1 cellular context compared by ENCODE assay signal in the genomic region with DNA sequence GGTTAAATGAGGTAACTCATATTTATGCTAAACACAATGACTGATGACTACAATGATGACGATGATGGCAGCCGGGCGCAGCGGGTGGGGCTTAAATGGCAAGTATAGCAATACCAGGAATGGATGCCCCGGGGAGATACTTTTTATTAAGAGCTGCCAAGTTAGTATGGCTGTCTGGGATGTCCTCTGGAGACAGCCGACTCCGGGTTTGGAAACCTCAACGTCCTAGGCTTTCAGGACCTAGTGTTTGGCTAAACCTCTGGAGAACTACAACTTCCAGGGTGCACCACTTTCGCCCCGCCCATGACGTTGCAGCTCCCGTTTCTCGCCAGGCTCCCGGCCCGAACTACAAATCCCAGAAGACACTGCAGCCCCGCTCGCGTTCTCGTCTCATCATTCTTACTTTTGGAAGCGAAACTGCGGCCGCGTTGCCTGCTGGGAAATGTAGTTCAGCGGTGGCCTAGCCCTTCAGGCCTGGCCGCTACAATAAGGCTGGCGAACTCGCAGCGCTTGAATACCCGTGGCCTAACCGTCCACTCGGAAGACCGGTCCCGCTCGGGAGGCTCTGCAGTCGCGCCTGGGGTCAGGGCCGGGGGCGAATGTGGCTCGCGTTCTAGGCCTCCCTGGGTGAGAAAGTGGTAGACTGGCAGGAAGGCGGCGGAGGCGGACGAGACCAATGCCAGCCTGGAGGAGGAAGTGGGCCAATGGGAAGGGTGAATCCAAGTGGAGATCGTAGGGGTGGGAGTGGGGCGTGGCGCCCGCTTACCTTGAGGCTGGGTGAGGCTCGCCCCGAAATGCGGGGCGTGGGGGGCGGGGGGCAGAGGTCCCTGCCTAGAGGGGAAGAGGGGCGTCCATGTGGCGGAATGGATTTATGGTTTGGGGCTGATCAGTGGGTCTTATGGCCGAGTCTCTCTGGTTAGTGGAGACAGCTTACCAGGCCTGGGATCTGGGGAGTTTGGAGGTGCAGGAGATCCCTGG.
TF ChIP-seq lines count a peak whose summit lies in the region.

A gene (plus strand): TSS at position 463 of the 978 bp plus-strand sequence. CDS start 2,221 bp downstream, outside the sequence.

TF ChIP-seq in HepG2, 621 proteins besides CTCF, POLR2A, EP300 and RAD21 (continued from another document and continues in another):
- TF ChIP-seq, protein P1, sequence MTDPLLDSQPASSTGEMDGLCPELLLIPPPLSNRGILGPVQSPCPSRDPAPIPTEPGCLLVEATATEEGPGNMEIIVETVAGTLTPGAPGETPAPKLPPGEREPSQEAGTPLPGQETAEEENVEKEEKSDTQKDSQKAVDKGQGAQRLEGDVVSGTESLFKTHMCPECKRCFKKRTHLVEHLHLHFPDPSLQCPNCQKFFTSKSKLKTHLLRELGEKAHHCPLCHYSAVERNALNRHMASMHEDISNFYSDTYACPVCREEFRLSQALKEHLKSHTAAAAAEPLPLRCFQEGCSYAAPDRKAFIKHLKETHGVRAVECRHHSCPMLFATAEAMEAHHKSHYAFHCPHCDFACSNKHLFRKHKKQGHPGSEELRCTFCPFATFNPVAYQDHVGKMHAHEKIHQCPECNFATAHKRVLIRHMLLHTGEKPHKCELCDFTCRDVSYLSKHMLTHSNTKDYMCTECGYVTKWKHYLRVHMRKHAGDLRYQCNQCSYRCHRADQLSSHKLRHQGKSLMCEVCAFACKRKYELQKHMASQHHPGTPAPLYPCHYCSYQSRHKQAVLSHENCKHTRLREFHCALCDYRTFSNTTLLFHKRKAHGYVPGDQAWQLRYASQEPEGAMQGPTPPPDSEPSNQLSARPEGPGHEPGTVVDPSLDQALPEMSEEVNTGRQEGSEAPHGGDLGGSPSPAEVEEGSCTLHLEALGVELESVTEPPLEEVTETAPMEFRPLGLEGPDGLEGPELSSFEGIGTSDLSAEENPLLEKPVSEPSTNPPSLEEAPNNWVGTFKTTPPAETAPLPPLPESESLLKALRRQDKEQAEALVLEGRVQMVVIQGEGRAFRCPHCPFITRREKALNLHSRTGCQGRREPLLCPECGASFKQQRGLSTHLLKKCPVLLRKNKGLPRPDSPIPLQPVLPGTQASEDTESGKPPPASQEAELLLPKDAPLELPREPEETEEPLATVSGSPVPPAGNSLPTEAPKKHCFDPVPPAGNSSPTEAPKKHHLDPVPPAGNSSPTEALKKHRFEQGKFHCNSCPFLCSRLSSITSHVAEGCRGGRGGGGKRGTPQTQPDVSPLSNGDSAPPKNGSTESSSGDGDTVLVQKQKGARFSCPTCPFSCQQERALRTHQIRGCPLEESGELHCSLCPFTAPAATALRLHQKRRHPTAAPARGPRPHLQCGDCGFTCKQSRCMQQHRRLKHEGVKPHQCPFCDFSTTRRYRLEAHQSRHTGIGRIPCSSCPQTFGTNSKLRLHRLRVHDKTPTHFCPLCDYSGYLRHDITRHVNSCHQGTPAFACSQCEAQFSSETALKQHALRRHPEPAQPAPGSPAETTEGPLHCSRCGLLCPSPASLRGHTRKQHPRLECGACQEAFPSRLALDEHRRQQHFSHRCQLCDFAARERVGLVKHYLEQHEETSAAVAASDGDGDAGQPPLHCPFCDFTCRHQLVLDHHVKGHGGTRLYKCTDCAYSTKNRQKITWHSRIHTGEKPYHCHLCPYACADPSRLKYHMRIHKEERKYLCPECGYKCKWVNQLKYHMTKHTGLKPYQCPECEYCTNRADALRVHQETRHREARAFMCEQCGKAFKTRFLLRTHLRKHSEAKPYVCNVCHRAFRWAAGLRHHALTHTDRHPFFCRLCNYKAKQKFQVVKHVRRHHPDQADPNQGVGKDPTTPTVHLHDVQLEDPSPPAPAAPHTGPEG (CRISPR knock-in tag; IDR thresholded peaks at IDR 0.05) = peak; percentile 83; the same call in 1 of the 2 replicates
- TF ChIP-seq, protein P2, sequence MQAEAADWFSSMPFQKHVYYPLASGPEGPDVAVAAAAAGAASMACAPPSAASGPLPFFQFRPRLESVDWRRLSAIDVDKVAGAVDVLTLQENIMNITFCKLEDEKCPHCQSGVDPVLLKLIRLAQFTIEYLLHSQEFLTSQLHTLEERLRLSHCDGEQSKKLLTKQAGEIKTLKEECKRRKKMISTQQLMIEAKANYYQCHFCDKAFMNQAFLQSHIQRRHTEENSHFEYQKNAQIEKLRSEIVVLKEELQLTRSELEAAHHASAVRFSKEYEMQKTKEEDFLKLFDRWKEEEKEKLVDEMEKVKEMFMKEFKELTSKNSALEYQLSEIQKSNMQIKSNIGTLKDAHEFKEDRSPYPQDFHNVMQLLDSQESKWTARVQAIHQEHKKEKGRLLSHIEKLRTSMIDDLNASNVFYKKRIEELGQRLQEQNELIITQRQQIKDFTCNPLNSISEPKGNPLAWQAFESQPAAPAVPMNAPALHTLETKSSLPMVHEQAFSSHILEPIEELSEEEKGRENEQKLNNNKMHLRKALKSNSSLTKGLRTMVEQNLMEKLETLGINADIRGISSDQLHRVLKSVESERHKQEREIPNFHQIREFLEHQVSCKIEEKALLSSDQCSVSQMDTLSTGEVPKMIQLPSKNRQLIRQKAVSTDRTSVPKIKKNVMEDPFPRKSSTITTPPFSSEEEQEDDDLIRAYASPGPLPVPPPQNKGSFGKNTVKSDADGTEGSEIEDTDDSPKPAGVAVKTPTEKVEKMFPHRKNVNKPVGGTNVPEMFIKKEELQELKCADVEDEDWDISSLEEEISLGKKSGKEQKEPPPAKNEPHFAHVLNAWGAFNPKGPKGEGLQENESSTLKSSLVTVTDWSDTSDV (CRISPR knock-in tag; IDR thresholded peaks at IDR 0.05) = peak; percentile 99
- TF ChIP-seq RAD51 (IDR thresholded peaks at IDR 0.05; ENCODE audit: borderline replicate concordance) (no peak), DR1 (CRISPR knock-in tag; IDR thresholded peaks at IDR 0.05) (peak; percentile 88), SOX5 (CRISPR knock-in tag; IDR thresholded peaks at IDR 0.05; ENCODE audit: borderline replicate concordance) (peak; percentile 67), ZNF33B (CRISPR knock-in tag; IDR thresholded peaks at IDR 0.05) (peak; percentile 92), ZNF766 (CRISPR knock-in tag; IDR thresholded peaks at IDR 0.05; ENCODE audit: borderline replicate concordance) (peak; percentile 67; the same call in 1 of the 2 replicates), MBD4 (IDR thresholded peaks at IDR 0.05; ENCODE audit: borderline replicate concordance, low read length) (no peak), ZNF672 (CRISPR knock-in tag; IDR thresholded peaks at IDR 0.05) (no peak), ZMYM2 (CRISPR knock-in tag; IDR thresholded peaks at IDR 0.05) (peak; percentile 70; the same call in 1 of the 2 replicates), GATAD1 (CRISPR knock-in tag; IDR thresholded peaks at IDR 0.05) (peak; percentile 83), ARHGAP35 (CRISPR knock-in tag; IDR thresholded peaks at IDR 0.05; ENCODE audit: borderline replicate concordance) (peak; percentile 90; the same call in 1 of the 2 replicates), HHEX (CRISPR knock-in tag; IDR thresholded peaks at IDR 0.05) (peak; percentile 56; the same call in 1 of the 2 replicates), MZF1 (CRISPR knock-in tag; IDR thresholded peaks at IDR 0.05; ENCODE audit: borderline replicate concordance) (no peak), NR3C1 (CRISPR knock-in tag; IDR thresholded peaks at IDR 0.05) (no peak), HDAC1 (CRISPR knock-in tag; IDR thresholded peaks at IDR 0.05) (peak; percentile 85), SNAI1 (CRISPR knock-in tag; IDR thresholded peaks at IDR 0.05; ENCODE audit: borderline replicate concordance) (no peak), NFKB2 (CRISPR knock-in tag; IDR thresholded peaks at IDR 0.05; ENCODE audit: borderline replicate concordance) (peak; percentile 96), TOE1 (CRISPR knock-in tag; IDR thresholded peaks at IDR 0.05) (peak; percentile 78; the same call in 1 of the 2 replicates)
- TF ChIP-seq, protein P3, sequence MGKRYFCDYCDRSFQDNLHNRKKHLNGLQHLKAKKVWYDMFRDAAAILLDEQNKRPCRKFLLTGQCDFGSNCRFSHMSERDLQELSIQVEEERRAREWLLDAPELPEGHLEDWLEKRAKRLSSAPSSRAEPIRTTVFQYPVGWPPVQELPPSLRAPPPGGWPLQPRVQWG (CRISPR knock-in tag; IDR thresholded peaks at IDR 0.05; ENCODE audit: borderline replicate concordance, low read depth) = no peak
- TF ChIP-seq, protein P4, sequence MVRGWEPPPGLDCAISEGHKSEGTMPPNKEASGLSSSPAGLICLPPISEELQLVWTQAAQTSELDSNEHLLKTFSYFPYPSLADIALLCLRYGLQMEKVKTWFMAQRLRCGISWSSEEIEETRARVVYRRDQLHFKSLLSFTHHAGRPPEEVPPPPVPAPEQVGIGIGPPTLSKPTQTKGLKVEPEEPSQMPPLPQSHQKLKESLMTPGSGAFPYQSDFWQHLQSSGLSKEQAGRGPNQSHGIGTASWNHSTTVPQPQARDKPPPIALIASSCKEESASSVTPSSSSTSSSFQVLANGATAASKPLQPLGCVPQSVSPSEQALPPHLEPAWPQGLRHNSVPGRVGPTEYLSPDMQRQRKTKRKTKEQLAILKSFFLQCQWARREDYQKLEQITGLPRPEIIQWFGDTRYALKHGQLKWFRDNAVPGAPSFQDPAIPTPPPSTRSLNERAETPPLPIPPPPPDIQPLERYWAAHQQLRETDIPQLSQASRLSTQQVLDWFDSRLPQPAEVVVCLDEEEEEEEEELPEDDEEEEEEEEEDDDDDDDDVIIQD (CRISPR knock-in tag; IDR thresholded peaks at IDR 0.05; ENCODE audit: low read depth) = peak; percentile 85
- TF ChIP-seq, protein P5, sequence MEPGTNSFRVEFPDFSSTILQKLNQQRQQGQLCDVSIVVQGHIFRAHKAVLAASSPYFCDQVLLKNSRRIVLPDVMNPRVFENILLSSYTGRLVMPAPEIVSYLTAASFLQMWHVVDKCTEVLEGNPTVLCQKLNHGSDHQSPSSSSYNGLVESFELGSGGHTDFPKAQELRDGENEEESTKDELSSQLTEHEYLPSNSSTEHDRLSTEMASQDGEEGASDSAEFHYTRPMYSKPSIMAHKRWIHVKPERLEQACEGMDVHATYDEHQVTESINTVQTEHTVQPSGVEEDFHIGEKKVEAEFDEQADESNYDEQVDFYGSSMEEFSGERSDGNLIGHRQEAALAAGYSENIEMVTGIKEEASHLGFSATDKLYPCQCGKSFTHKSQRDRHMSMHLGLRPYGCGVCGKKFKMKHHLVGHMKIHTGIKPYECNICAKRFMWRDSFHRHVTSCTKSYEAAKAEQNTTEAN (CRISPR knock-in tag; conservative IDR thresholded peaks at IDR 0.05) = 0 out of 2 replicates have a peak, but pooled peaks have one; percentile 47
- TF ChIP-seq, protein P6, sequence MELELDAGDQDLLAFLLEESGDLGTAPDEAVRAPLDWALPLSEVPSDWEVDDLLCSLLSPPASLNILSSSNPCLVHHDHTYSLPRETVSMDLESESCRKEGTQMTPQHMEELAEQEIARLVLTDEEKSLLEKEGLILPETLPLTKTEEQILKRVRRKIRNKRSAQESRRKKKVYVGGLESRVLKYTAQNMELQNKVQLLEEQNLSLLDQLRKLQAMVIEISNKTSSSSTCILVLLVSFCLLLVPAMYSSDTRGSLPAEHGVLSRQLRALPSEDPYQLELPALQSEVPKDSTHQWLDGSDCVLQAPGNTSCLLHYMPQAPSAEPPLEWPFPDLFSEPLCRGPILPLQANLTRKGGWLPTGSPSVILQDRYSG (CRISPR knock-in tag; IDR thresholded peaks at IDR 0.05) = peak; percentile 89; the same call in 1 of the 2 replicates
- TF ChIP-seq, protein P7, sequence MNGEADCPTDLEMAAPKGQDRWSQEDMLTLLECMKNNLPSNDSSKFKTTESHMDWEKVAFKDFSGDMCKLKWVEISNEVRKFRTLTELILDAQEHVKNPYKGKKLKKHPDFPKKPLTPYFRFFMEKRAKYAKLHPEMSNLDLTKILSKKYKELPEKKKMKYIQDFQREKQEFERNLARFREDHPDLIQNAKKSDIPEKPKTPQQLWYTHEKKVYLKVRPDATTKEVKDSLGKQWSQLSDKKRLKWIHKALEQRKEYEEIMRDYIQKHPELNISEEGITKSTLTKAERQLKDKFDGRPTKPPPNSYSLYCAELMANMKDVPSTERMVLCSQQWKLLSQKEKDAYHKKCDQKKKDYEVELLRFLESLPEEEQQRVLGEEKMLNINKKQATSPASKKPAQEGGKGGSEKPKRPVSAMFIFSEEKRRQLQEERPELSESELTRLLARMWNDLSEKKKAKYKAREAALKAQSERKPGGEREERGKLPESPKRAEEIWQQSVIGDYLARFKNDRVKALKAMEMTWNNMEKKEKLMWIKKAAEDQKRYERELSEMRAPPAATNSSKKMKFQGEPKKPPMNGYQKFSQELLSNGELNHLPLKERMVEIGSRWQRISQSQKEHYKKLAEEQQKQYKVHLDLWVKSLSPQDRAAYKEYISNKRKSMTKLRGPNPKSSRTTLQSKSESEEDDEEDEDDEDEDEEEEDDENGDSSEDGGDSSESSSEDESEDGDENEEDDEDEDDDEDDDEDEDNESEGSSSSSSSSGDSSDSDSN (CRISPR knock-in tag; IDR thresholded peaks at IDR 0.05) = peak; percentile 76
- TF ChIP-seq, protein P8, sequence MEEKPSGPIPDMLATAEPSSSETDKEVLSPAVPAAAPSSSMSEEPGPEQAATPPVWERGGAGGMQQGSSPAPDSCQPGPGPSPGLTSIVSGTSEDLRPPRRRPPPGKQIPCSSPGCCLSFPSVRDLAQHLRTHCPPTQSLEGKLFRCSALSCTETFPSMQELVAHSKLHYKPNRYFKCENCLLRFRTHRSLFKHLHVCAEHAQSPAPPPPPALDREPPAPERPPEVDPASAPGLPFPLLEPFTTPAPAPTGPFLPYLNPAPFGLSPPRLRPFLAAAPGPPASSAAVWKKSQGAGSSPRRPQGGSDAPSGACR (CRISPR knock-in tag; IDR thresholded peaks at IDR 0.05) = no peak
- TF ChIP-seq, protein P9, sequence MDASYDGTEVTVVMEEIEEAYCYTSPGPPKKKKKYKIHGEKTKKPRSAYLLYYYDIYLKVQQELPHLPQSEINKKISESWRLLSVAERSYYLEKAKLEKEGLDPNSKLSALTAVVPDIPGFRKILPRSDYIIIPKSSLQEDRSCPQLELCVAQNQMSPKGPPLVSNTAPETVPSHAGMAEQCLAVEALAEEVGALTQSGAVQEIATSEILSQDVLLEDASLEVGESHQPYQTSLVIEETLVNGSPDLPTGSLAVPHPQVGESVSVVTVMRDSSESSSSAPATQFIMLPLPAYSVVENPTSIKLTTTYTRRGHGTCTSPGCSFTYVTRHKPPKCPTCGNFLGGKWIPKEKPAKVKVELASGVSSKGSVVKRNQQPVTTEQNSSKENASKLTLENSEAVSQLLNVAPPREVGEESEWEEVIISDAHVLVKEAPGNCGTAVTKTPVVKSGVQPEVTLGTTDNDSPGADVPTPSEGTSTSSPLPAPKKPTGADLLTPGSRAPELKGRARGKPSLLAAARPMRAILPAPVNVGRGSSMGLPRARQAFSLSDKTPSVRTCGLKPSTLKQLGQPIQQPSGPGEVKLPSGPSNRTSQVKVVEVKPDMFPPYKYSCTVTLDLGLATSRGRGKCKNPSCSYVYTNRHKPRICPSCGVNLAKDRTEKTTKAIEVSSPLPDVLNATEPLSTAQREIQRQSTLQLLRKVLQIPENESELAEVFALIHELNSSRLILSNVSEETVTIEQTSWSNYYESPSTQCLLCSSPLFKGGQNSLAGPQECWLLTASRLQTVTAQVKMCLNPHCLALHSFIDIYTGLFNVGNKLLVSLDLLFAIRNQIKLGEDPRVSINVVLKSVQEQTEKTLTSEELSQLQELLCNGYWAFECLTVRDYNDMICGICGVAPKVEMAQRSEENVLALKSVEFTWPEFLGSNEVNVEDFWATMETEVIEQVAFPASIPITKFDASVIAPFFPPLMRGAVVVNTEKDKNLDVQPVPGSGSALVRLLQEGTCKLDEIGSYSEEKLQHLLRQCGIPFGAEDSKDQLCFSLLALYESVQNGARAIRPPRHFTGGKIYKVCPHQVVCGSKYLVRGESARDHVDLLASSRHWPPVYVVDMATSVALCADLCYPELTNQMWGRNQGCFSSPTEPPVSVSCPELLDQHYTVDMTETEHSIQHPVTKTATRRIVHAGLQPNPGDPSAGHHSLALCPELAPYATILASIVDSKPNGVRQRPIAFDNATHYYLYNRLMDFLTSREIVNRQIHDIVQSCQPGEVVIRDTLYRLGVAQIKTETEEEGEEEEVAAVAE (CRISPR knock-in tag; IDR thresholded peaks at IDR 0.05; ENCODE audit: borderline replicate concordance) = peak; percentile 87
